In genomic region chr9:114539718-114540410, GRCh38 we compare ENCODE assay signal across 1 cellular context.
TF ChIP-seq lines count a peak whose summit lies in the region.

No MANE protein-coding gene starts in this region.

TF ChIP-seq in neural cell, 6 proteins besides CTCF, POLR2A, EP300 and RAD21 (continued from another document):
- TF ChIP-seq REST (IDR thresholded peaks at IDR 0.05; ENCODE audit: borderline replicate concordance) (no peak), TAF1 (IDR thresholded peaks at IDR 0.05; ENCODE audit: low read depth) (no peak), SMC3 (conservative IDR thresholded peaks at IDR 0.05; ENCODE audit: poor library complexity) (no peak), POLR2AphosphoS5 (IDR thresholded peaks at IDR 0.05) (no peak)
TF ChIP-seq in neural cell: peak in this region for 0.
